In the genomic region with DNA sequence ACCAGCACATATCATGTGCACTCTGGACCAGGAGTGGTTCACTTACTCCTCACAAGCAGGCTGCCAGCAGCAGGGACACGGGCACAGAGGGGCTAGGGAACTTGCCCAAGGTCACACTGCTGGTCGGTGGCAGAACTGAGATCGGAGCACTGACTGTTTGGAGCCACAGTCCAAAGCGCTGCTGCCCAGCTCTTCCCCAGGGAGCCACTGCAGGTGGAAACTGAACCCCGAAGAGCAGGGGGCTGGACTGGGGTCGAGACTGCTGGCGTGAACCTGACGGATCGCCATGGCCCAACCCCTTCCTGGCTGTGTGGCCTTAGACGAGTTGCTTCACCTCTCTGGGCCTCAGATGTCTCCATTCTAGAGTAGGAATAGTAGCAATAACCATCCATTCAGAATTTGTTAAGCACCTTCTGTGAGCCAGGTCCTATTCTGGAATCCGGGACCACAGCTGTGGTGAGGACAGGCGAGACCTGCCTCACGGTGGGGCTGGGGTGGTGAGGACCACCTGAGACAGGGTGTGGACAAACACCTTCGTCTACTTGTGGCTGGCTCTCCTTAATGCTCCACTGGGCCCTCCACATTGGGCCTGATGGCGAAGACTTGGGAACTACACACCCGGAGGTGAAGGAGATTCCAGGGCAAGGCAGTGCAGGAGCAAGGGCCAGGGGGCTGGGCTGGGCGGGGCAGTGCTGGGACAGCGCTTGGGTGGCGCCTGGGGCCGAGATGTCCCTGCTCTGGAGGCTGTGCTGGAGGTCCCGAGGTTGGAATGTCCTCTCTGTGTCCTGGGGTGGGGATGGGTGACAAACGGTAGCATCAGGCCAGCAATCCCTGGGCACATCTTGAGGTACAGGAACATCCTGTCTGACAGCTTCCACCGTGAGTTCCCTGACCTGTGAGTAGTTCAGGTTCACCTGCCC, we compare ENCODE assay signal across 1 cellular context.
TF ChIP-seq lines count a peak whose summit lies in the region.

No MANE protein-coding gene starts in this region.

TF ChIP-seq in WTC11, 78 proteins besides CTCF, POLR2A, EP300 and RAD21:
- TF ChIP-seq ZNF232 (CRISPR knock-in tag; IDR thresholded peaks at IDR 0.05) = no peak
- TF ChIP-seq RELA (CRISPR knock-in tag; IDR thresholded peaks at IDR 0.05; ENCODE audit: borderline replicate concordance) = no peak
- no peak for TF ChIP-seq CREM (CRISPR knock-in tag; IDR thresholded peaks at IDR 0.05)
- no peak for TF ChIP-seq JAZF1 (CRISPR knock-in tag; IDR thresholded peaks at IDR 0.05)
- TF ChIP-seq, protein P1, sequence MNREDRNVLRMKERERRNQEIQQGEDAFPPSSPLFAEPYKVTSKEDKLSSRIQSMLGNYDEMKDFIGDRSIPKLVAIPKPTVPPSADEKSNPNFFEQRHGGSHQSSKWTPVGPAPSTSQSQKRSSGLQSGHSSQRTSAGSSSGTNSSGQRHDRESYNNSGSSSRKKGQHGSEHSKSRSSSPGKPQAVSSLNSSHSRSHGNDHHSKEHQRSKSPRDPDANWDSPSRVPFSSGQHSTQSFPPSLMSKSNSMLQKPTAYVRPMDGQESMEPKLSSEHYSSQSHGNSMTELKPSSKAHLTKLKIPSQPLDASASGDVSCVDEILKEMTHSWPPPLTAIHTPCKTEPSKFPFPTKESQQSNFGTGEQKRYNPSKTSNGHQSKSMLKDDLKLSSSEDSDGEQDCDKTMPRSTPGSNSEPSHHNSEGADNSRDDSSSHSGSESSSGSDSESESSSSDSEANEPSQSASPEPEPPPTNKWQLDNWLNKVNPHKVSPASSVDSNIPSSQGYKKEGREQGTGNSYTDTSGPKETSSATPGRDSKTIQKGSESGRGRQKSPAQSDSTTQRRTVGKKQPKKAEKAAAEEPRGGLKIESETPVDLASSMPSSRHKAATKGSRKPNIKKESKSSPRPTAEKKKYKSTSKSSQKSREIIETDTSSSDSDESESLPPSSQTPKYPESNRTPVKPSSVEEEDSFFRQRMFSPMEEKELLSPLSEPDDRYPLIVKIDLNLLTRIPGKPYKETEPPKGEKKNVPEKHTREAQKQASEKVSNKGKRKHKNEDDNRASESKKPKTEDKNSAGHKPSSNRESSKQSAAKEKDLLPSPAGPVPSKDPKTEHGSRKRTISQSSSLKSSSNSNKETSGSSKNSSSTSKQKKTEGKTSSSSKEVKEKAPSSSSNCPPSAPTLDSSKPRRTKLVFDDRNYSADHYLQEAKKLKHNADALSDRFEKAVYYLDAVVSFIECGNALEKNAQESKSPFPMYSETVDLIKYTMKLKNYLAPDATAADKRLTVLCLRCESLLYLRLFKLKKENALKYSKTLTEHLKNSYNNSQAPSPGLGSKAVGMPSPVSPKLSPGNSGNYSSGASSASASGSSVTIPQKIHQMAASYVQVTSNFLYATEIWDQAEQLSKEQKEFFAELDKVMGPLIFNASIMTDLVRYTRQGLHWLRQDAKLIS (CRISPR knock-in tag; IDR thresholded peaks at IDR 0.05; ENCODE audit: borderline replicate concordance) = no peak
- TF ChIP-seq FOXJ3 (CRISPR knock-in tag; IDR thresholded peaks at IDR 0.05; ENCODE audit: borderline replicate concordance) = no peak
- TF ChIP-seq GRHL2 (CRISPR knock-in tag; IDR thresholded peaks at IDR 0.05; ENCODE audit: insufficient replicate concordance, severe bottlenecking) = no peak
- TF ChIP-seq PREB (CRISPR knock-in tag; IDR thresholded peaks at IDR 0.05; ENCODE audit: borderline replicate concordance) = no peak
TF ChIP-seq in WTC11: peak in this region for 0.
